ENCODE assay signal across 9 cellular contexts in the genomic region with DNA sequence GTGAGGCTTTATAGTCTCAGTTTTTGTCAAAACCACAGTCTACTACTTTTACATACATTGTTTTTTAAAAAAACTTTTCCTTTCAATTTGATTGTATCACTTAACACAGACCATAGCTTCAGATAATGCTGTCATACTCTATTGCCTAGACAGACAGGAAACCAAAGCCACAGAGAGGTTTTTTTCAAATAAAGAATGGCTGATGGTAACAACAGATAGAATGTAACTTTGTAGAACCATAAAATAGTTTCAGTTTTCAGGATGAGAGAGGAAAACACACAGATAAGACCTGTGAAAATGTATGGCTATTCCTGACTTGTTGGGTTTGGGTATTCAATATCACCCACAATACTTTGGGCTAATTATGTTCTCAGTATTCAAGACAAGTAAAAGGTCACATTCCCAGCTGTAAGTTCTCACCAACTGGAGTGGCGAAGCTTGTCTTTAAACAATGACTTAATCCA.
DNase-seq lines count a peak whose midpoint lies in the region; ATAC-seq and TF ChIP-seq lines count a peak whose summit lies in the region.
"Had no signal": no experiment of that assay in that cellular context is flagged by ENCODE, and none has a peak within 500 bp of the region (broad histone marks: within the 10 kb centered on the region; RNA-seq: fewer than 3 reads in every experiment).

No MANE protein-coding gene starts in this region.

- no peaks in the 10 kb centered on the region for H3K9me3 ChIP-seq in endodermal cell (ENCODE audit: control insufficient read depth, low read length)
- no peaks in the 10 kb centered on the region for H3K9me3 ChIP-seq in right atrium auricular region

- TF ChIP-seq CTCF in GM20000 (IDR thresholded peaks at IDR 0.05; ENCODE audit: extremely low read depth, missing control alignments) (no peak), astrocyte of the spinal cord (IDR thresholded peaks at IDR 0.05; ENCODE audit: low read depth, low read length) (no peak), endodermal cell (conservative IDR thresholded peaks at IDR 0.05) (no peak), right atrium auricular region (IDR thresholded peaks at IDR 0.05) (no peak)

- in situ Hi-C loops in astrocyte of the spinal cord (cut with HindIII; ENCODE audit: low sequenced_read_pairs): no loop called here

- H3K9ac ChIP-seq in endodermal cell (ENCODE audit: extremely low read depth, low read length, poor library complexity, severe bottlenecking): no peak overlapping the region

- H3K4me1 Mint-ChIP-seq in endodermal cell: peaks cover 6% of the 10 kb centered on the region

- no peak overlapping the region for H3K27ac ChIP-seq in endodermal cell (ENCODE audit: low read depth, low read length)
- H3K27ac ChIP-seq in right atrium auricular region: no peak overlapping the region
- H3K27ac ChIP-seq: RWPE1 had no signal

- ATAC-seq in HG03342 (IDR thresholded peaks at IDR 0.05; ENCODE audit: unreplicated experiment): peak; percentile 93

- no peaks in the 10 kb centered on the region for H3K9me3 Mint-ChIP-seq in endodermal cell

- H3K4me1 ChIP-seq in endodermal cell (ENCODE audit: control insufficient read depth, insufficient read depth, low read length) (no peaks in the 10 kb centered on the region), right atrium auricular region (no peaks in the 10 kb centered on the region)

- H3K27ac Mint-ChIP-seq in endodermal cell: no peak overlapping the region

- 86 to 96% methylated on average over 1 of the region's 1 CpG for WGBS in endodermal cell (ENCODE audit: insufficient coverage in 1 of 2, insufficient read length in 1 of 2), 2 experiments

- H3K27me3 Mint-ChIP-seq in endodermal cell (ENCODE audit: insufficient read depth): no peaks in the 10 kb centered on the region

- no peak overlapping the region for H3K4me3 Mint-ChIP-seq in endodermal cell

- no peaks in the 10 kb centered on the region for H3K36me3 Mint-ChIP-seq in endodermal cell (ENCODE audit: low read depth)

- H3K27me3 ChIP-seq in endodermal cell (ENCODE audit: control insufficient read depth, insufficient read depth, low read length, poor library complexity, severe bottlenecking): no peaks in the 10 kb centered on the region
- no peaks in the 10 kb centered on the region for H3K27me3 ChIP-seq in right atrium auricular region

- no peak overlapping the region for H3K4me3 ChIP-seq in astrocyte of the spinal cord (ENCODE audit: low read depth, low read length)
- no peak overlapping the region for H3K4me3 ChIP-seq in endodermal cell (ENCODE audit: low read length)
- no peak overlapping the region for H3K4me3 ChIP-seq in right atrium auricular region

- no peaks in the 10 kb centered on the region for H3K36me3 ChIP-seq in endodermal cell (ENCODE audit: control insufficient read depth, insufficient read depth, low read length)
- no peaks in the 10 kb centered on the region for H3K36me3 ChIP-seq in right atrium auricular region

- DNase-seq in EH (ENCODE audit: low read depth) (peak; percentile 61), GM20000 (ENCODE audit: low spot score) (peak; percentile 41), astrocyte of the spinal cord (ENCODE audit: low read depth, low spot score) (peak; percentile 66), NCI-H187 (lab: John Stamatoyannopoulos, UW) (no peak), endodermal cell (no peak), NCI-H1436 (lab: John Stamatoyannopoulos, UW) (no peak), right atrium auricular region (ENCODE audit: low spot score) (no peak)

Comparison
In these comparisons a context has a peak if more than half of its experiments do, and no peak if none do; other contexts are left out.
1. DNase-seq: peak in EH (single experiment), GM20000 (single experiment) and astrocyte of the spinal cord (single experiment); none in NCI-H187 (0 of 2), endodermal cell (single experiment), NCI-H1436 (single experiment) and right atrium auricular region (single experiment).